9 cellular contexts compared by ENCODE assay signal in genomic region chr16:79146-80054, GRCh38. TPM values are rescaled to one million over a fixed set of nuclear protein-coding genes. Genes with fewer than 3 reads are reported as not detected.
DNase-seq lines count a peak whose midpoint lies in the region; ATAC-seq, FAIRE-seq and TF ChIP-seq lines count a peak whose summit lies in the region.
"Had no signal": no experiment of that assay in that cellular context is flagged by ENCODE, and none has a peak within 500 bp of the region (broad histone marks: within the 10 kb centered on the region; RNA-seq: fewer than 3 reads in every experiment).

No MANE protein-coding gene starts in this region.

- WGBS in A549 (ENCODE audit: missing lambda C conversion rate): 91% methylated on average over 29 of the region's 32 CpGs
- WGBS in GM12878 (ENCODE audit: insufficient coverage, insufficient replicate concordance, low lambda C conversion rate, missing lambda C conversion rate): 73% methylated on average over 32 of the region's 32 CpGs

- DNase-seq in A549 (ENCODE audit: low read depth in 1 of 2, low spot score in 1 of 2) (no peak), HFFc6 (no peak), GM12878 (ENCODE audit: low read depth, low spot score) (no peak), SHP77 (lab: John Stamatoyannopoulos, UW) (no peak), GM10248 (ENCODE audit: extremely low spot score) (no peak)
- no peak for DNase-seq in stimulated activated CD4-positive, alpha-beta T cell treated with anti-CD3 and anti-CD28 coated beads, Interleukin-2, amount 100 ng/mL, for 48 hours

- H4K20me1 ChIP-seq in GM12878 (ENCODE audit: control insufficient read depth, insufficient read depth): no peaks in the 10 kb centered on the region; the same call in 1 of the 2 replicates

- BruUV-seq in GM12878 (replicated peaks; lab: Mats Ljungman, UMichigan): no TSS peak

- peaks cover 10% of the 10 kb centered on the region for H3K79me2 ChIP-seq in GM12878 (ENCODE audit: control insufficient read depth, insufficient read depth, low read length)

- SMC1A ChIA-PET in GM12878 (lab: Charles Lee; ENCODE audit: uncharacterized antibody, unreplicated experiment): interaction anchor here (1.2 to 3.0 kb wide), 2 partner anchors 14 to 17 kb away, joined by 7 to 16 read pairs; no protein-coding TSS in a partner anchor

- H3K9ac ChIP-seq in GM12878 (ENCODE audit: control insufficient read depth, insufficient read depth, low read length): peak overlapping the region; percentile 98
- no peak overlapping the region for H3K9ac ChIP-seq in mucosa of rectum (ENCODE audit: low read depth in 1 of 2, low read length in 2 of 2)

- peak overlapping the region; percentile 100 for H3K4me2 ChIP-seq in A549
- H3K4me2 ChIP-seq in GM12878 (ENCODE audit: control insufficient read depth, insufficient read depth): peak overlapping the region; percentile 71

- TF ChIP-seq EP300 in A549 (IDR thresholded peaks at IDR 0.05) (no peak), GM12878 (IDR thresholded peaks at IDR 0.05; ENCODE audit: borderline replicate concordance in 1 of 2, control insufficient read depth in 1 of 2, low read depth in 2 of 2, low read length in 2 of 2) (no peak)

- POLR2A ChIA-PET in A549 (lab: Yijun Ruan, JAX) (no interaction called here), GM12878 (lab: Charles Lee) (interaction anchor here (1.2 kb wide), 1 partner anchor 26 kb away, joined by 4 read pairs; the partner anchor contains the start of genes POLR3K and SNRNP25), GM10248 (lab: Yijun Ruan, JAX) (no interaction called here)

- H3K4me1 Mint-ChIP-seq in HFFc6 (ENCODE audit: low read depth): peaks cover 54% of the 10 kb centered on the region

- TF ChIP-seq RAD21 in A549 (conservative IDR thresholded peaks at IDR 0.05 in 1 of 2, IDR thresholded peaks at IDR 0.05 in 1 of 2): no peak
- TF ChIP-seq RAD21 in GM12878 (IDR thresholded peaks at IDR 0.05; ENCODE audit: insufficient read depth, low read depth, low read length): no peak

- no peaks in the 10 kb centered on the region for H3K9me3 Mint-ChIP-seq in HFFc6

- H3K27ac Mint-ChIP-seq in HFFc6: peak overlapping the region; percentile 91

- in situ Hi-C loops in GM12878 (cut with MboI): no loop called here

- no peak for TF ChIP-seq POLR2A in A549 (IDR thresholded peaks at IDR 0.05; ENCODE audit: low read length)
- 0 out of 2 replicates have a peak, but pooled peaks have one; percentile 19 for TF ChIP-seq POLR2A in GM12878 (IDR thresholded peaks at IDR 0.05; ENCODE audit: low read depth, low read length)

- H2AFZ ChIP-seq in GM12878 (ENCODE audit: control insufficient read depth, low read depth, low read length): no peak overlapping the region

- no peak for TF ChIP-seq CTCF in A549 (IDR thresholded peaks at IDR 0.05)
- TF ChIP-seq CTCF in HFFc6 (IDR thresholded peaks at IDR 0.05): no peak
- TF ChIP-seq CTCF in GM12878 (IDR thresholded peaks at IDR 0.05 in 2 of 3, conservative IDR thresholded peaks at IDR 0.05 in 1 of 3; ENCODE audit: control insufficient read depth in 2 of 3, extremely low read depth in 1 of 3, insufficient read depth in 1 of 3, low read depth in 3 of 3, low read length in 3 of 3): no peak
- TF ChIP-seq CTCF in GM10248 (IDR thresholded peaks at IDR 0.05; ENCODE audit: control extremely low read depth, extremely low read depth, low read depth, missing control alignments): no peak

- RAD21 ChIA-PET in GM12878 (lab: Charles Lee; ENCODE audit: unreplicated experiment): no interaction called here

- no peaks in the 10 kb centered on the region for H3K9me3 ChIP-seq in A549
- H3K9me3 ChIP-seq in GM12878 (replicated peaks; ENCODE audit: control insufficient read depth, insufficient read depth, low read length): no peaks in the 10 kb centered on the region
- H3K9me3 ChIP-seq in mucosa of rectum (ENCODE audit: control insufficient read depth in 2 of 2, low read length in 2 of 2): no peaks in the 10 kb centered on the region

- H3K27me3 Mint-ChIP-seq in HFFc6 (ENCODE audit: insufficient read depth): peaks cover 9% of the 10 kb centered on the region

- H3K36me3 ChIP-seq in GM12878 (ENCODE audit: control insufficient read depth in 2 of 2, insufficient read depth in 2 of 2, low read length in 1 of 2) (peaks cover 1 to 4% of the 10 kb centered on the region in 2 experiments; a peak in 3 of 4 replicates), mucosa of rectum (ENCODE audit: control insufficient read depth in 2 of 2, insufficient read depth in 2 of 2, low read length in 2 of 2) (peaks cover 5 to 8% of the 10 kb centered on the region in 2 donors)

- CTCF ChIA-PET in A549 (lab: Yijun Ruan, JAX): interaction anchor here (0.9 to 30.3 kb wide), 4 partner anchors 6 to 283 kb away, joined by 3 to 718 read pairs (median 360); partner anchors contain the start of genes MPG and RHBDF1
- CTCF ChIA-PET in GM12878 (lab: Yijun Ruan, JAX): interaction anchor here (3.7 to 4.1 kb wide), 2 partner anchors 13 to 17 kb away, joined by 29 to 36 read pairs; no protein-coding TSS in a partner anchor
- CTCF ChIA-PET in GM10248 (lab: Yijun Ruan, JAX): interaction anchor here (1.6 to 32.8 kb wide), 3 partner anchors 9 to 14 kb away, joined by 5 to 701 read pairs (median 7); no protein-coding TSS in a partner anchor

- H3K4me3 Mint-ChIP-seq in HFFc6: peak overlapping the region; percentile 94

- H3K4me1 ChIP-seq in A549 (peaks cover 26% of the 10 kb centered on the region), GM12878 (ENCODE audit: control insufficient read depth, insufficient read depth, low read length) (peaks cover 28% of the 10 kb centered on the region), mucosa of rectum (ENCODE audit: control insufficient read depth in 2 of 2, insufficient read depth in 2 of 2, low read length in 2 of 2) (peaks cover 34 to 43% of the 10 kb centered on the region in 2 donors)

- no peak for ATAC-seq in A549
- no peak for ATAC-seq in GM12878
- no peak for ATAC-seq in GM18909 (IDR thresholded peaks at IDR 0.05; ENCODE audit: poor library complexity, unreplicated experiment)

- H3K36me3 Mint-ChIP-seq in HFFc6 (ENCODE audit: low read depth): peaks cover 7% of the 10 kb centered on the region

- H3K4me3 ChIP-seq in A549: peak overlapping the region; percentile 94
- H3K4me3 ChIP-seq in GM12878: peak overlapping the region; percentile 82
- peak overlapping the region; percentile 74 to 84 for H3K4me3 ChIP-seq in mucosa of rectum (ENCODE audit: low read length in 2 of 2)

- H3K27me3 ChIP-seq in GM12878 (replicated peaks in 1 of 2; ENCODE audit: control insufficient read depth in 2 of 2, insufficient read depth in 2 of 2, low read length in 1 of 2): no peaks in the 10 kb centered on the region
- H3K27me3 ChIP-seq in mucosa of rectum (ENCODE audit: control insufficient read depth in 2 of 2, insufficient read depth in 2 of 2, low read length in 2 of 2): no peaks in the 10 kb centered on the region

- H3K27ac ChIP-seq in A549: peak overlapping the region; percentile 97 to 98
- H3K27ac ChIP-seq in GM12878 (ENCODE audit: control insufficient read depth, insufficient read depth): peak overlapping the region; percentile 85
- H3K27ac ChIP-seq in mucosa of rectum (ENCODE audit: low read depth in 2 of 2, low read length in 2 of 2): peak overlapping the region in 1 of 2 donors; percentile 84

- intact Hi-C loops in GM12878 (cut with micrococcal nuclease; ENCODE audit: unreplicated experiment): no loop called here

- FAIRE-seq in A549 (lab: Jason Lieb, UNC) (no peak), GM12878 (lab: Jason Lieb, UNC) (no peak)
- FAIRE-seq: colon had no signal

RNA-seq across cellular contexts. Expression of gene MPG, which starts 1.4 kb away (rescaled TPM):
- polyA plus RNA-seq in A549 (2011; rRNA removed) (25.5 and 28.2 TPM in 2 replicates), A549 (2017; fragmentation: RNase III; extraction: RNeasy Plus Mini Kit Qiagen cat#74134 plus additional on column Dnase treatment) (42.3 to 54.3 TPM (median 47.6 TPM) in 3 replicates), GM12878 (2011; rRNA removed) (13.5 and 35.9 TPM in 2 replicates), GM12878 (2014; fragmentation: Illumina TruSeq; extraction: Trizol) (1.2 and 14.8 TPM in 2 replicates), GM12878 (2014; fragmentation: Nextera tagmentation; extraction: Ambion mirVana) (1 to 10 TPM in 1 of 2 experiments, under 1 TPM in 1; 0.32 to 4.8 TPM), GM12878 (2014; rRNA removed) (162 and 200 TPM in 2 replicates), GM12878 (2016; fragmentation: Nextera tagmentation; extraction: Ambion mirVana) (10 to 100 TPM; 75.5 to 80.8 TPM)
- 94.6 and 128 TPM in 2 replicates for polyA plus RNA-seq in A549 (2012; cell fraction: cytosol; rRNA removed)
- polyA plus RNA-seq in A549 (2012; cell fraction: nucleus; rRNA removed): 84.2 and 86.7 TPM in 2 replicates
- 9.2 and 12.1 TPM in 2 replicates for polyA minus RNA-seq in A549 (2011; rRNA and poly(A)+ RNA removed)
- 100 to 1,000 TPM in 2 of 6 experiments, 10 to 100 TPM in 4; 92.3 to 104 (median 96.9) TPM for total RNA-seq in HFFc6 (2021; fragmentation: NEBNext Ultra II Directional; extraction: Animal tissue kit (Norgen Biotek cat#: 25700))
- 24.9 and 26.3 TPM in 2 replicates for total RNA-seq in GM12878 (2013; cell fraction: nucleolus; rRNA removed)
- total RNA-seq in GM12878 (2014; rRNA removed) (147 and 193 TPM in 2 replicates), GM12878 (2014; rRNA removed; fragmentation: Illumina TruSeq; extraction: Trizol) (25.7 and 37.3 TPM in 2 replicates), GM12878 (2021) (70.8 and 74.1 TPM in 2 replicates)
- polyA plus RNA-seq in GM12878 (2011; ENCODE audit: low read depth): 24.2 TPM
- polyA plus RNA-seq in GM12878 (2011; cell fraction: cytosol; rRNA removed): 92.3 and 129 TPM in 2 replicates
- 71.2 and 77.3 TPM in 2 replicates for polyA plus RNA-seq in GM12878 (2011; cell fraction: nucleus; rRNA removed)
- polyA plus RNA-seq in GM12878 (2012): 51.3 and 64.2 TPM in 2 replicates
- polyA minus RNA-seq in GM12878 (2011; rRNA and poly(A)+ RNA removed): 9.1 and 38.3 TPM in 2 replicates
- polyA minus RNA-seq in GM12878 (2011; cell fraction: cytosol; rRNA and poly(A)+ RNA removed): 25.2 and 28.2 TPM in 2 replicates
- polyA minus RNA-seq in GM12878 (2011; cell fraction: nucleus; rRNA and poly(A)+ RNA removed): 15.6 and 18.5 TPM in 2 replicates

RNA-seq across cellular contexts. Expression of gene RHBDF1, which starts 7.0 kb away (rescaled TPM):
- 13.5 and 17.9 TPM in 2 replicates for polyA plus RNA-seq in A549 (2011; rRNA removed)
- 23.5 and 28.8 TPM in 2 replicates for polyA plus RNA-seq in A549 (2012; cell fraction: cytosol; rRNA removed)
- 154 and 178 TPM in 2 replicates for polyA plus RNA-seq in A549 (2012; cell fraction: nucleus; rRNA removed)
- polyA plus RNA-seq in A549 (2017; fragmentation: RNase III; extraction: RNeasy Plus Mini Kit Qiagen cat#74134 plus additional on column Dnase treatment): 17.5 to 20.5 TPM (median 19.2 TPM) in 3 replicates
- 8.0 and 10.6 TPM in 2 replicates for polyA minus RNA-seq in A549 (2011; rRNA and poly(A)+ RNA removed)
- total RNA-seq in HFFc6 (2021; fragmentation: NEBNext Ultra II Directional; extraction: Animal tissue kit (Norgen Biotek cat#: 25700)): 10 to 100 TPM; 54.9 to 65.8 (median 60.0) TPM
- total RNA-seq in GM12878 (2013; cell fraction: nucleolus; rRNA removed): 0.42 and 0.88 TPM in 2 replicates
- 0.54 and 0.85 TPM in 2 replicates for total RNA-seq in GM12878 (2014; rRNA removed)
- 0.14 and 0.36 TPM in 2 replicates for total RNA-seq in GM12878 (2014; rRNA removed; fragmentation: Illumina TruSeq; extraction: Trizol)
- total RNA-seq in GM12878 (2021): 0.72 and 0.93 TPM in 2 replicates
- polyA plus RNA-seq in GM12878 (2011; ENCODE audit: low read depth): 1.5 TPM
- polyA plus RNA-seq in GM12878 (2011; rRNA removed): 0.04 TPM in 1 of 2 replicates, not detected in the other
- polyA plus RNA-seq in GM12878 (2011; cell fraction: cytosol; rRNA removed): 0.03 and 0.12 TPM in 2 replicates
- polyA plus RNA-seq in GM12878 (2011; cell fraction: nucleus; rRNA removed): 1.3 and 1.4 TPM in 2 replicates
- 1.6 and 2.0 TPM in 2 replicates for polyA plus RNA-seq in GM12878 (2012)
- 0.40 TPM in 1 of 2 replicates, not detected in the other for polyA plus RNA-seq in GM12878 (2014; fragmentation: Illumina TruSeq; extraction: Trizol)
- under 1 TPM in 1 of 2 experiments, not detected in 1; 0.09 TPM for polyA plus RNA-seq in GM12878 (2014; fragmentation: Nextera tagmentation; extraction: Ambion mirVana)
- 0.19 and 0.42 TPM in 2 replicates for polyA plus RNA-seq in GM12878 (2014; rRNA removed)
- polyA plus RNA-seq in GM12878 (2016; fragmentation: Nextera tagmentation; extraction: Ambion mirVana): not detected
- polyA minus RNA-seq in GM12878 (2011; rRNA and poly(A)+ RNA removed): not detected in 2 replicates
- 0.62 TPM in 1 of 2 replicates, not detected in the other for polyA minus RNA-seq in GM12878 (2011; cell fraction: cytosol; rRNA and poly(A)+ RNA removed)
- 0.12 and 0.77 TPM in 2 replicates for polyA minus RNA-seq in GM12878 (2011; cell fraction: nucleus; rRNA and poly(A)+ RNA removed)

RNA-seq across cellular contexts. Expression of gene SNRNP25, which starts 25.8 kb away (rescaled TPM):
- 43.5 and 45.0 TPM in 2 replicates for polyA plus RNA-seq in A549 (2011; rRNA removed)
- 107 and 137 TPM in 2 replicates for polyA plus RNA-seq in A549 (2012; cell fraction: cytosol; rRNA removed)
- 39.6 and 44.6 TPM in 2 replicates for polyA plus RNA-seq in A549 (2012; cell fraction: nucleus; rRNA removed)
- 82.1 to 83.0 TPM (median 82.2 TPM) in 3 replicates for polyA plus RNA-seq in A549 (2017; fragmentation: RNase III; extraction: RNeasy Plus Mini Kit Qiagen cat#74134 plus additional on column Dnase treatment)
- polyA minus RNA-seq in A549 (2011; rRNA and poly(A)+ RNA removed): 14.5 and 15.0 TPM in 2 replicates
- 10 to 100 TPM; 40.3 to 53.1 (median 44.0) TPM for total RNA-seq in HFFc6 (2021; fragmentation: NEBNext Ultra II Directional; extraction: Animal tissue kit (Norgen Biotek cat#: 25700))
- total RNA-seq in GM12878 (2013; cell fraction: nucleolus; rRNA removed): 19.0 and 21.4 TPM in 2 replicates
- 68.5 and 79.9 TPM in 2 replicates for total RNA-seq in GM12878 (2014; rRNA removed)
- total RNA-seq in GM12878 (2014; rRNA removed; fragmentation: Illumina TruSeq; extraction: Trizol): 58.6 and 58.9 TPM in 2 replicates
- total RNA-seq in GM12878 (2021): 69.8 and 72.6 TPM in 2 replicates
- polyA plus RNA-seq in GM12878 (2011; ENCODE audit: low read depth): 95.4 TPM
- polyA plus RNA-seq in GM12878 (2011; rRNA removed): 39.9 and 56.9 TPM in 2 replicates
- polyA plus RNA-seq in GM12878 (2011; cell fraction: cytosol; rRNA removed): 67.5 and 80.5 TPM in 2 replicates
- 38.6 and 41.4 TPM in 2 replicates for polyA plus RNA-seq in GM12878 (2011; cell fraction: nucleus; rRNA removed)
- polyA plus RNA-seq in GM12878 (2012): 52.2 and 67.8 TPM in 2 replicates
- 40.2 and 65.9 TPM in 2 replicates for polyA plus RNA-seq in GM12878 (2014; fragmentation: Illumina TruSeq; extraction: Trizol)
- 10 to 100 TPM; 40.9 to 59.8 TPM for polyA plus RNA-seq in GM12878 (2014; fragmentation: Nextera tagmentation; extraction: Ambion mirVana)
- polyA plus RNA-seq in GM12878 (2014; rRNA removed): 84.2 and 90.2 TPM in 2 replicates
- 100 to 1,000 TPM; 122 to 138 TPM for polyA plus RNA-seq in GM12878 (2016; fragmentation: Nextera tagmentation; extraction: Ambion mirVana)
- 20.5 and 23.6 TPM in 2 replicates for polyA minus RNA-seq in GM12878 (2011; rRNA and poly(A)+ RNA removed)
- 7.4 and 10.0 TPM in 2 replicates for polyA minus RNA-seq in GM12878 (2011; cell fraction: cytosol; rRNA and poly(A)+ RNA removed)
- polyA minus RNA-seq in GM12878 (2011; cell fraction: nucleus; rRNA and poly(A)+ RNA removed): 7.1 and 12.8 TPM in 2 replicates

RNA-seq across cellular contexts. Expression of gene POLR3K, which starts 26.0 kb away (rescaled TPM):
- 46.9 and 50.9 TPM in 2 replicates for polyA plus RNA-seq in A549 (2011; rRNA removed)
- polyA plus RNA-seq in A549 (2012; cell fraction: cytosol; rRNA removed): 98.7 and 136 TPM in 2 replicates
- 55.0 and 57.9 TPM in 2 replicates for polyA plus RNA-seq in A549 (2012; cell fraction: nucleus; rRNA removed)
- polyA plus RNA-seq in A549 (2017; fragmentation: RNase III; extraction: RNeasy Plus Mini Kit Qiagen cat#74134 plus additional on column Dnase treatment): 45.6 to 51.8 TPM (median 47.6 TPM) in 3 replicates
- 25.6 and 28.8 TPM in 2 replicates for polyA minus RNA-seq in A549 (2011; rRNA and poly(A)+ RNA removed)
- 10 to 100 TPM; 18.9 to 24.7 (median 19.8) TPM for total RNA-seq in HFFc6 (2021; fragmentation: NEBNext Ultra II Directional; extraction: Animal tissue kit (Norgen Biotek cat#: 25700))
- 38.3 and 42.5 TPM in 2 replicates for total RNA-seq in GM12878 (2013; cell fraction: nucleolus; rRNA removed)
- total RNA-seq in GM12878 (2014; rRNA removed): 25.0 and 25.6 TPM in 2 replicates
- total RNA-seq in GM12878 (2014; rRNA removed; fragmentation: Illumina TruSeq; extraction: Trizol): 23.8 and 25.3 TPM in 2 replicates
- 56.0 and 58.3 TPM in 2 replicates for total RNA-seq in GM12878 (2021)
- 25.6 TPM for polyA plus RNA-seq in GM12878 (2011; ENCODE audit: low read depth)
- polyA plus RNA-seq in GM12878 (2011; rRNA removed): 54.9 and 65.8 TPM in 2 replicates
- 105 and 107 TPM in 2 replicates for polyA plus RNA-seq in GM12878 (2011; cell fraction: cytosol; rRNA removed)
- 52.4 and 59.9 TPM in 2 replicates for polyA plus RNA-seq in GM12878 (2011; cell fraction: nucleus; rRNA removed)
- 35.4 and 38.1 TPM in 2 replicates for polyA plus RNA-seq in GM12878 (2012)
- polyA plus RNA-seq in GM12878 (2014; fragmentation: Illumina TruSeq; extraction: Trizol): 23.1 and 39.1 TPM in 2 replicates
- polyA plus RNA-seq in GM12878 (2014; fragmentation: Nextera tagmentation; extraction: Ambion mirVana): 100 to 1,000 TPM; 195 to 222 TPM
- 60.0 and 62.2 TPM in 2 replicates for polyA plus RNA-seq in GM12878 (2014; rRNA removed)
- polyA plus RNA-seq in GM12878 (2016; fragmentation: Nextera tagmentation; extraction: Ambion mirVana): 100 to 1,000 TPM; 106 to 115 TPM
- 66.7 and 70.0 TPM in 2 replicates for polyA minus RNA-seq in GM12878 (2011; rRNA and poly(A)+ RNA removed)
- 20.0 and 22.8 TPM in 2 replicates for polyA minus RNA-seq in GM12878 (2011; cell fraction: cytosol; rRNA and poly(A)+ RNA removed)
- polyA minus RNA-seq in GM12878 (2011; cell fraction: nucleus; rRNA and poly(A)+ RNA removed): 14.5 and 26.7 TPM in 2 replicates

RNA-seq across cellular contexts. Expression of gene NPRL3, which starts 59.1 kb away (rescaled TPM):
- polyA plus RNA-seq in A549 (2011; rRNA removed): 15.8 and 17.0 TPM in 2 replicates
- polyA plus RNA-seq in A549 (2012; cell fraction: cytosol; rRNA removed): 44.9 and 59.3 TPM in 2 replicates
- polyA plus RNA-seq in A549 (2012; cell fraction: nucleus; rRNA removed): 83.4 and 117 TPM in 2 replicates
- polyA plus RNA-seq in A549 (2017; fragmentation: RNase III; extraction: RNeasy Plus Mini Kit Qiagen cat#74134 plus additional on column Dnase treatment): 24.6 to 28.4 TPM (median 25.9 TPM) in 3 replicates
- 19.7 and 35.0 TPM in 2 replicates for polyA minus RNA-seq in A549 (2011; rRNA and poly(A)+ RNA removed)
- 10 to 100 TPM; 33.9 to 40.9 (median 37.1) TPM for total RNA-seq in HFFc6 (2021; fragmentation: NEBNext Ultra II Directional; extraction: Animal tissue kit (Norgen Biotek cat#: 25700))
- total RNA-seq in GM12878 (2013; cell fraction: nucleolus; rRNA removed): 50.4 and 60.4 TPM in 2 replicates
- 8.4 and 9.5 TPM in 2 replicates for total RNA-seq in GM12878 (2014; rRNA removed)
- total RNA-seq in GM12878 (2014; rRNA removed; fragmentation: Illumina TruSeq; extraction: Trizol): 5.3 and 5.5 TPM in 2 replicates
- 37.3 and 42.8 TPM in 2 replicates for total RNA-seq in GM12878 (2021)
- 17.8 TPM for polyA plus RNA-seq in GM12878 (2011; ENCODE audit: low read depth)
- 2.3 and 5.2 TPM in 2 replicates for polyA plus RNA-seq in GM12878 (2011; rRNA removed)
- 7.5 and 7.8 TPM in 2 replicates for polyA plus RNA-seq in GM12878 (2011; cell fraction: cytosol; rRNA removed)
- polyA plus RNA-seq in GM12878 (2011; cell fraction: nucleus; rRNA removed): 44.5 and 55.9 TPM in 2 replicates
- polyA plus RNA-seq in GM12878 (2012): 31.3 and 36.6 TPM in 2 replicates
- 7.4 and 19.5 TPM in 2 replicates for polyA plus RNA-seq in GM12878 (2014; fragmentation: Illumina TruSeq; extraction: Trizol)
- 1 to 10 TPM in 1 of 2 experiments, under 1 TPM in 1; 0.93 to 1.7 TPM for polyA plus RNA-seq in GM12878 (2014; fragmentation: Nextera tagmentation; extraction: Ambion mirVana)
- polyA plus RNA-seq in GM12878 (2014; rRNA removed): 18.3 and 26.3 TPM in 2 replicates
- 10 to 100 TPM; 21.7 to 22.6 TPM for polyA plus RNA-seq in GM12878 (2016; fragmentation: Nextera tagmentation; extraction: Ambion mirVana)
- 14.2 and 21.2 TPM in 2 replicates for polyA minus RNA-seq in GM12878 (2011; rRNA and poly(A)+ RNA removed)
- 9.4 and 12.8 TPM in 2 replicates for polyA minus RNA-seq in GM12878 (2011; cell fraction: cytosol; rRNA and poly(A)+ RNA removed)
- 12.9 and 22.5 TPM in 2 replicates for polyA minus RNA-seq in GM12878 (2011; cell fraction: nucleus; rRNA and poly(A)+ RNA removed)

Comparison
In these comparisons a context has a peak if more than half of its experiments do, and no peak if none do; other contexts are left out.
1. RNA of gene RHBDF1, which starts 7.0 kb away (total RNA-seq): 54.9 to 65.8 TPM in HFFc6; 0.14 to 0.93 TPM in GM12878; every median in the first group is over 10 times any median in the second.
2. Of the 24 proteins assayed by ChIP-seq in both GM12878 and A549: peak only in GM12878: POLR2A; only in A549: none; in both: none; in neither: 23.
3. Peak in every context shown above with its lines, with median percentiles within 50 percentile points of each other: H3K4me3 ChIP-seq.